ENCODE assay signal across 29 cellular contexts in the genomic region with DNA sequence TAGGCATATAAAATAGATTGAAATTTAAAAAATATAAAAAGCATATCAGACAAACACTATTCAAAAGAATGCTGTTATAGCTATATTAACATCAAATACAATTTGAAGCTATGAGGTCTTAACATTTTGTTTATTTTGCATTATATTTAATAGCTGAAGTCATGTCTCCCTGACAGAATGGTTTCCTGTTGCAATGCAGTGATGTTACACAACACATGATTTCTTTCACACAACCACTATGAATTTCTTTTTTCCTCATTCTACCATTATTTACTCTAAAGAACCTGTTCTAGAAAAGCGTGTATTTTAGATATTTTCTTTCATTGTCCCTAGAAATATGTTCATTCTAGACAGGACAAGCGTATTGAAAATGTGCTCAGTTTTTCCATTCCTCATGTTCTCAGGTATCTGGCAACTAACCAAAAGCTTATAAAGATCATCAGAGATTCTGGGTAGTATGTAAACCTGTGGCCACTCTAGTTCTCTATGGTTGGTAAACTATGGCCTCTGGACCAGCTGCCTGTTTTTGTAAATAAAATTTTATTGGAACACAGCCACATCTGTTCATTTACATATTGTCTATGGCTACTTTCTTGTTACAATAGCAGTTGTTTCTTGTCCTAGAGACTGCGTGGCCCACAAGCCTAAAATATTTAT.
DNase-seq lines count a peak whose midpoint lies in the region; ATAC-seq, FAIRE-seq and TF ChIP-seq lines count a peak whose summit lies in the region.
"Had no signal": no experiment of that assay in that cellular context is flagged by ENCODE, and none has a peak within 500 bp of the region (broad histone marks: within the 10 kb centered on the region; RNA-seq: fewer than 3 reads in every experiment).

No MANE protein-coding gene starts in this region.

- no peak overlapping the region for H3K14ac ChIP-seq in mesenchymal stem cell (ENCODE audit: low read length in 2 of 2)

- no peaks in the 10 kb centered on the region for H4K20me1 ChIP-seq in HepG2 (ENCODE audit: insufficient read depth, low read length)

- TF ChIP-seq EP300 in HepG2 (IDR thresholded peaks at IDR 0.05; ENCODE audit: low read depth in 2 of 2, low read length in 2 of 2) (no peak), HepG2 (CRISPR knock-in tag; IDR thresholded peaks at IDR 0.05; ENCODE audit: borderline replicate concordance) (no peak)

- DNase-seq in HepG2 (ENCODE audit: low spot score) (no peak), right lobe of liver (no peak), NCI-H1092 treated with DMSO at 0.1 percent for 48 hours (lab: John Stamatoyannopoulos, UW) (peak; percentile 54), mesenchymal stem cell (peak; percentile 7), RCC 7860 (ENCODE audit: low spot score) (no peak), anterior cingulate cortex (lab: John Stamatoyannopoulos, UW) (no peak)
- DNase-seq: activated CD8-positive, alpha-beta memory T cell treated with anti-CD3 and anti-CD28 coated beads for 24 hours; activated gamma-delta T cell treated with Interleukin-2 at 50 U/mL for 16 hours; activated T-cell treated with anti-CD3 and anti-CD28 coated beads, Interleukin-2, amount 50 U/mL, for 24 hours; dermis blood vessel endothelial cell; Kasumi-1; left ventricle myocardium superior; midbrain; naive thymus-derived CD4-positive, alpha-beta T cell; NCI-H1417; NCI-H2171; NCI-H526 treated with DMSO at 0.1 percent for 48 hours; stimulated activated CD4-positive, alpha-beta T cell treated with anti-CD3 and anti-CD28 coated beads, Interleukin-15, amount 100 ng/mL, for 24 hours; stimulated activated naive CD8-positive, alpha-beta T cell treated with anti-CD3 and anti-CD28 coated beads, Interleukin-15, Interleukin-2, amounts not matched to agents 100 U/mL and 50 U/mL, for 24 hours; testis had no signal

- H4K91ac ChIP-seq in mesenchymal stem cell (ENCODE audit: low read length) = no peak overlapping the region

- in situ Hi-C loops in HepG2 (cut with HindIII; ENCODE audit: extremely low pct_ligation_motif_present, low pct_unique_long_range_greater_than_20kb) = no loop called here

- H3K18ac ChIP-seq in mesenchymal stem cell (ENCODE audit: low read depth in 1 of 2, low read length in 2 of 2) = no peak overlapping the region

- H3K4me3 ChIP-seq in HepG2 (replicated peaks in 1 of 3; ENCODE audit: insufficient read depth in 1 of 3, low read depth in 2 of 3, low read length in 3 of 3) (no peak overlapping the region), right lobe of liver (no peak overlapping the region), mesenchymal stem cell (ENCODE audit: insufficient read depth in 1 of 2, low read depth in 1 of 2, low read length in 2 of 2) (no peak overlapping the region)
- H3K4me3 ChIP-seq: GM12878, GM23338, prostate gland, testis had no signal

- no peak overlapping the region for H2BK12ac ChIP-seq in mesenchymal stem cell (ENCODE audit: low read length in 2 of 2)

- H2BK120ac ChIP-seq in mesenchymal stem cell (ENCODE audit: low read depth, low read length) = no peak overlapping the region

- no peak overlapping the region for H3K27ac ChIP-seq in HepG2 (ENCODE audit: extremely low read length, insufficient read depth, low read length)
- no peak overlapping the region for H3K27ac ChIP-seq in right lobe of liver
- peak overlapping the region; percentile 86 for H3K27ac ChIP-seq in VCaP
- no peak overlapping the region for H3K27ac ChIP-seq in mesenchymal stem cell (ENCODE audit: low read length, poor library complexity, severe bottlenecking)
- H3K27ac ChIP-seq: HL-60, prostate gland, RWPE1, testis had no signal

- H3K23ac ChIP-seq in mesenchymal stem cell (ENCODE audit: low read length in 2 of 2) = no peak overlapping the region

- H3K79me1 ChIP-seq in mesenchymal stem cell (replicated peaks; ENCODE audit: low read length, poor library complexity, severe bottlenecking) = no peaks in the 10 kb centered on the region

- H4K8ac ChIP-seq in mesenchymal stem cell (ENCODE audit: low read length) = no peak overlapping the region

- no peak overlapping the region for H2AK5ac ChIP-seq in mesenchymal stem cell (ENCODE audit: low read length, severe bottlenecking)

- no TSS peak for BruUV-seq in HepG2 (replicated peaks; lab: Mats Ljungman, UMichigan)

- H3K79me2 ChIP-seq in HepG2 (ENCODE audit: insufficient read depth, low read length) = no peaks in the 10 kb centered on the region

- no peak for TF ChIP-seq POLR2A in HepG2 (IDR thresholded peaks at IDR 0.05; ENCODE audit: insufficient read depth in 1 of 2, low read depth in 2 of 2, low read length in 2 of 2)
- TF ChIP-seq POLR2A in right lobe of liver (IDR thresholded peaks at IDR 0.05) = no peak

- no peaks in the 10 kb centered on the region for H3K27me3 ChIP-seq in HepG2 (ENCODE audit: control insufficient read depth in 1 of 2, insufficient read depth in 2 of 2, low read length in 2 of 2)
- H3K27me3 ChIP-seq in right lobe of liver = no peaks in the 10 kb centered on the region
- no peaks in the 10 kb centered on the region for H3K27me3 ChIP-seq in mesenchymal stem cell (ENCODE audit: control insufficient read depth in 1 of 2, insufficient read depth in 1 of 2, low read length in 2 of 2)
- H3K27me3 ChIP-seq: testis had no signal

- intact Hi-C loops in HepG2 (cut with micrococcal nuclease; ENCODE audit: unreplicated experiment) (no loop called here), right lobe of liver (cut with DNase I) (no loop called here)

- POLR2A ChIA-PET in HepG2 (lab: Yijun Ruan, JAX) = no interaction called here

- peaks cover 22% of the 10 kb centered on the region for H3K4me1 ChIP-seq in HepG2 (ENCODE audit: insufficient read depth, low read length)
- no peaks in the 10 kb centered on the region for H3K4me1 ChIP-seq in right lobe of liver
- no peaks in the 10 kb centered on the region for H3K4me1 ChIP-seq in mesenchymal stem cell (ENCODE audit: control insufficient read depth, insufficient read depth, low read depth, low read length)
- H3K4me1 ChIP-seq: prostate gland, testis had no signal

- no peak for TF ChIP-seq CTCF in HepG2 (CRISPR knock-in tag; IDR thresholded peaks at IDR 0.05)
- no peak for TF ChIP-seq CTCF in right lobe of liver (IDR thresholded peaks at IDR 0.05)
- TF ChIP-seq CTCF in VCaP (conservative IDR thresholded peaks at IDR 0.05) = no peak

- H2AFZ ChIP-seq in HepG2 (ENCODE audit: low read length) (no peak overlapping the region), mesenchymal stem cell (ENCODE audit: low read depth, low read length) (no peak overlapping the region)
- H2AFZ ChIP-seq: GM23338 had no signal

- FAIRE-seq in HepG2 (lab: Jason Lieb, UNC) (no peak), RCC 7860 (lab: Jason Lieb, UNC) (no peak)
- FAIRE-seq: GM12878, keratinocyte had no signal

- H3K4me2 ChIP-seq in HepG2 (ENCODE audit: low read depth, low read length) = no peak overlapping the region
- no peak overlapping the region for H3K4me2 ChIP-seq in mesenchymal stem cell (ENCODE audit: low read length, poor library complexity, severe bottlenecking)
- H3K4me2 ChIP-seq: GM23338 had no signal

- WGBS in HepG2 (ENCODE audit: low lambda C conversion rate) = 95% methylated on average over 3 of the region's 3 CpGs
- 89% methylated on average over 3 of the region's 3 CpGs for WGBS in right lobe of liver (ENCODE audit: insufficient coverage, low coverage, low lambda C conversion rate, missing lambda C conversion rate)
- no CpG with 5 or more reads among the region's 3 CpGs for WGBS in mesenchymal stem cell

- TF ChIP-seq RAD21 in HepG2 (CRISPR knock-in tag; IDR thresholded peaks at IDR 0.05) = no peak

- CTCF ChIA-PET in HepG2 (lab: Yijun Ruan, JAX; ENCODE audit: low intra/inter-chr PET ratio, low total read pairs) = no interaction called here

- no peak overlapping the region for H2BK15ac ChIP-seq in mesenchymal stem cell (ENCODE audit: low read depth, poor library complexity, severe bottlenecking)

- ATAC-seq in HepG2 (no peak), right lobe of liver (no peak), GM21423 (IDR thresholded peaks at IDR 0.05; ENCODE audit: unreplicated experiment) (no peak)
- ATAC-seq: GM12878; GM23338; left ventricle myocardium superior; naive thymus-derived CD4-positive, alpha-beta T cell; SK-N-SH treated with all-trans-retinoic acid at 6 μM for 48 hours; stimulated activated naive CD8-positive, alpha-beta T cell treated with anti-CD3 and anti-CD28 coated beads, Interleukin-15, Interleukin-2, amounts not matched to agents 100 U/mL and 50 U/mL, for 24 hours had no signal

- no peak overlapping the region for H3K4ac ChIP-seq in mesenchymal stem cell (ENCODE audit: low read depth in 1 of 2, low read length in 2 of 2)

- H3K9me3 ChIP-seq in HepG2 (ENCODE audit: low read length) (no peaks in the 10 kb centered on the region), right lobe of liver (no peaks in the 10 kb centered on the region), mesenchymal stem cell (ENCODE audit: control insufficient read depth, low read length) (no peaks in the 10 kb centered on the region)
- H3K9me3 ChIP-seq: prostate gland, testis had no signal

- H3K9ac ChIP-seq in HepG2 (ENCODE audit: insufficient read depth, low read depth, low read length) (no peak overlapping the region), mesenchymal stem cell (ENCODE audit: low read length) (no peak overlapping the region)

- H2BK5ac ChIP-seq in mesenchymal stem cell (ENCODE audit: low read depth, low read length, poor library complexity, severe bottlenecking) = no peak overlapping the region

- H3K36me3 ChIP-seq in HepG2 (replicated peaks in 1 of 2; ENCODE audit: control insufficient read depth in 1 of 2, insufficient read depth in 2 of 2, low read length in 2 of 2) (no peaks in the 10 kb centered on the region), right lobe of liver (no peaks in the 10 kb centered on the region), mesenchymal stem cell (ENCODE audit: control insufficient read depth in 1 of 2, insufficient read depth in 2 of 2, low read depth in 1 of 2, low read length in 2 of 2) (no peaks in the 10 kb centered on the region)
- H3K36me3 ChIP-seq: prostate gland had no signal

TF ChIP-seq in HepG2, 621 proteins besides CTCF, POLR2A, EP300 and RAD21 (continues in another document):
- TF ChIP-seq MXD3 (CRISPR knock-in tag; IDR thresholded peaks at IDR 0.05) (no peak), ZNF530 (CRISPR knock-in tag; IDR thresholded peaks at IDR 0.05; ENCODE audit: low read depth) (no peak), RAD51 (IDR thresholded peaks at IDR 0.05; ENCODE audit: borderline replicate concordance) (no peak)
- TF ChIP-seq, protein P1, sequence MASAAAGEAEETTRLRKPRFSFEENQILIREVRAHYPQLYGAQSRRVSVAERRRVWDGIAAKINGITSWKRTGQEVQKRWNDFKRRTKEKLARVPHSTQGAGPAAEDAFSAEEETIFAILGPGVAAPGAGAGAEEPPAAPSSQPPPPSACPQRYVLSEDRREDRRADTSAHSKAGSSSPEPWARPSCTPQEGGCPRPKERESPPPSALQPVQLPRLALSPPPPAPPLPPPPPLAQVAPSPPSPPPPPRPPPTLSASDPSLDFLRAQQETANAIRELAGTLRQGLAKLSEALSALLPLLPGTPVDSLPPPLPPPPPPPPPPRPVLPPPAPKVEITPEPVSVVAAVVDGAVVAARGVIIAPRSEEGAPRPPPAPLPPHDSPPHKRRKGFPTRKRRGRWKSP (CRISPR knock-in tag; IDR thresholded peaks at IDR 0.05) = no peak

Comparison
In these comparisons a context has a peak if more than half of its experiments do, and no peak if none do; other contexts are left out.
1. DNase-seq: peak in NCI-H1092 treated with DMSO at 0.1 percent for 48 hours (single experiment) and mesenchymal stem cell (single experiment); none in HepG2 (single experiment), right lobe of liver (0 of 3), RCC 7860 (single experiment) and anterior cingulate cortex (0 of 58).